In the genomic region with DNA sequence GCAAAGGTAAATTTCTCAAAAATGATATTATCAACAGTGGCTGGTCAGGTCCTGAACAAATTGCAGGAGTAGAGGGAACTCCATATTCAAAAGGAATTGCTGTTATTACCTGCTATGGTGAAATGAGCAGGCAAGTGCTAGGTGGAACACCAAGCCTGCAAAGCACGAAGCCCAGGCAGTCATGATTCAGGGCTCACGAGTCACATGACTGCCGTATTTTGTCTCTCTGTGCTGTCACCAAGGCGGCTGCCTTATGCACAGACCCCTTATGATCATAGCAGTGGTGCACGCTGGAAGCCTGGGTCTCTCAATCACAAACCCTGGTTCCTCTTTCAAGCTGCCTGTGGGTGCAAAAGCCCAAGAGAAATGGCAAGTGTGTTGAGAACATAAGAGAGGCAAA, we compare ENCODE assay signal across 40 cellular contexts. TPM values are rescaled to one million over a fixed set of nuclear protein-coding genes. Genes with fewer than 3 reads are reported as not detected.
"Had no signal": no experiment of that assay in that cellular context is flagged by ENCODE, and none has a peak within 500 bp of the region (broad histone marks: within the 10 kb centered on the region; RNA-seq: fewer than 3 reads in every experiment).

No MANE protein-coding gene starts in this region.

- H3K9me3 Mint-ChIP-seq: activated CD4-positive, alpha-beta memory T cell treated with anti-CD3 and anti-CD28 coated beads, Interleukin-2, amount 10 ng/mL, durations not matched to agents 7 days and 5 days; activated CD4-positive, alpha-beta T cell treated with anti-CD3 and anti-CD28 coated beads, Interleukin-2, amount 10 ng/mL, durations not matched to agents 7 days and 5 days; activated naive CD4-positive, alpha-beta T cell treated with anti-CD3 and anti-CD28 coated beads, Interleukin-2, amount 10 ng/mL, durations not matched to agents 7 days and 5 days; activated naive CD4-positive, alpha-beta T cell treated with anti-CD3 and anti-CD28 coated beads, Interleukin-2, amount 50 U/mL, for 24 hours; activated naive CD8-positive, alpha-beta T cell treated with anti-CD3 and anti-CD28 coated beads, Interleukin-2, amount 10 ng/mL, durations not matched to agents 7 days and 5 days; activated naive CD8-positive, alpha-beta T cell treated with anti-CD3 and anti-CD28 coated beads, Interleukin-2, amount 50 U/mL, for 24 hours; activated T-cell treated with anti-CD3 and anti-CD28 coated beads, Interleukin-2, amount 50 U/mL, for 24 hours; activated T-helper 2 cell treated with anti-CD3 and anti-CD28 coated beads, Interferon-gamma antibody, Interleukin-2, Interleukin-4, amounts not matched to agents 10 μg/mL and 5 μg/mL and 100 μg/mL, durations not matched to agents 14 hours and 24 hours and 36 hours; brain; central memory CD8-positive, alpha-beta T cell; T-helper 1 cell treated with Interleukin-12 subunit alpha and Interleukin-12 subunit beta and Interleukin-4 antibody, amounts not matched to agents 30 μg/mL and 1 μg/mL, for 36 hours; T-helper 2 cell treated with Interferon-gamma antibody and Interleukin-4, amounts not matched to agents 5 μg/mL and 100 μg/mL, for 36 hours had no signal

- ATAC-seq: activated CD4-positive, alpha-beta T cell treated with anti-CD3 and anti-CD28 coated beads for 36 hours; activated CD4-positive, CD25-positive, alpha-beta regulatory T cell treated with anti-CD3 and anti-CD28 coated beads, Interleukin-2, amount 50 U/mL, for 24 hours; activated CD8-positive, alpha-beta memory T cell treated with anti-CD3 and anti-CD28 coated beads, Interleukin-2, amount 10 ng/mL, durations not matched to agents 7 days and 5 days; activated CD8-positive, alpha-beta T cell treated with anti-CD3 and anti-CD28 coated beads, Interleukin-2, amount 10 ng/mL, durations not matched to agents 7 days and 5 days; activated naive CD8-positive, alpha-beta T cell treated with anti-CD3 and anti-CD28 coated beads, Interleukin-2, amount 50 U/mL, for 24 hours had no signal

- H3K9me3 ChIP-seq: ascending aorta had no signal

- H3K27ac ChIP-seq: ascending aorta, cardiac muscle cell, VCaP had no signal

- H3K4me3 ChIP-seq: ascending aorta, cardiac muscle cell had no signal

- FAIRE-seq: bronchial epithelial cell, TTC549 had no signal

- H3K4me3 Mint-ChIP-seq: activated CD4-positive, alpha-beta memory T cell treated with anti-CD3 and anti-CD28 coated beads, Interleukin-2, amount 10 ng/mL, durations not matched to agents 7 days and 5 days; activated CD4-positive, alpha-beta T cell treated with anti-CD3 and anti-CD28 coated beads for 36 hours; activated CD4-positive, alpha-beta T cell treated with anti-CD3 and anti-CD28 coated beads, Interleukin-2, amount 10 ng/mL, durations not matched to agents 7 days and 5 days; activated CD8-positive, alpha-beta memory T cell treated with anti-CD3 and anti-CD28 coated beads, Interleukin-2, amount 10 ng/mL, durations not matched to agents 7 days and 5 days; activated CD8-positive, alpha-beta T cell treated with anti-CD3 and anti-CD28 coated beads, Interleukin-2, amount 10 ng/mL, durations not matched to agents 7 days and 5 days; activated naive CD4-positive, alpha-beta T cell treated with anti-CD3 and anti-CD28 coated beads, Interleukin-2, amount 10 ng/mL, durations not matched to agents 7 days and 5 days; activated naive CD4-positive, alpha-beta T cell treated with anti-CD3 and anti-CD28 coated beads, Interleukin-2, amount 50 U/mL, for 24 hours; activated naive CD8-positive, alpha-beta T cell; activated naive CD8-positive, alpha-beta T cell treated with anti-CD3 and anti-CD28 coated beads, Interleukin-2, amount 10 ng/mL, durations not matched to agents 7 days and 5 days; activated naive CD8-positive, alpha-beta T cell treated with anti-CD3 and anti-CD28 coated beads, Interleukin-2, amount 50 U/mL, for 24 hours; activated T-cell treated with anti-CD3 and anti-CD28 coated beads, Interleukin-2, amount 50 U/mL, for 24 hours; brain; central memory CD8-positive, alpha-beta T cell; T-helper 1 cell treated with Interleukin-12 subunit alpha and Interleukin-12 subunit beta and Interleukin-4 antibody, amounts not matched to agents 30 μg/mL and 1 μg/mL, for 36 hours; T-helper 2 cell treated with Interferon-gamma antibody and Interleukin-4, amounts not matched to agents 5 μg/mL and 100 μg/mL, for 36 hours had no signal

- H3K4me1 Mint-ChIP-seq: activated CD4-positive, alpha-beta memory T cell treated with anti-CD3 and anti-CD28 coated beads, Interleukin-2, amount 10 ng/mL, durations not matched to agents 7 days and 5 days; activated CD4-positive, alpha-beta T cell treated with anti-CD3 and anti-CD28 coated beads for 36 hours; activated CD4-positive, alpha-beta T cell treated with anti-CD3 and anti-CD28 coated beads, Interleukin-2, amount 10 ng/mL, durations not matched to agents 7 days and 5 days; activated CD8-positive, alpha-beta memory T cell treated with anti-CD3 and anti-CD28 coated beads, Interleukin-2, amount 10 ng/mL, durations not matched to agents 7 days and 5 days; activated naive CD4-positive, alpha-beta T cell treated with anti-CD3 and anti-CD28 coated beads, Interleukin-2, amount 10 ng/mL, durations not matched to agents 7 days and 5 days; activated naive CD4-positive, alpha-beta T cell treated with anti-CD3 and anti-CD28 coated beads, Interleukin-2, amount 50 U/mL, for 24 hours; activated naive CD8-positive, alpha-beta T cell treated with anti-CD3 and anti-CD28 coated beads, Interleukin-2, amount 10 ng/mL, durations not matched to agents 7 days and 5 days; activated naive CD8-positive, alpha-beta T cell treated with anti-CD3 and anti-CD28 coated beads, Interleukin-2, amount 50 U/mL, for 24 hours; brain; central memory CD8-positive, alpha-beta T cell had no signal

- H3K27me3 ChIP-seq: ascending aorta, cardiac muscle cell had no signal

- H3K36me3 ChIP-seq: ascending aorta, cardiac muscle cell had no signal

- DNase-seq: activated CD4-positive, alpha-beta memory T cell treated with anti-CD3 and anti-CD28 coated beads, Interleukin-2, amount 10 ng/mL, durations not matched to agents 7 days and 5 days; activated CD4-positive, alpha-beta T cell treated with anti-CD3 and anti-CD28 coated beads for 1 hour; activated CD4-positive, alpha-beta T cell treated with anti-CD3 and anti-CD28 coated beads for 36 hours; activated CD4-positive, alpha-beta T cell treated with anti-CD3 and anti-CD28 coated beads for 48 hours; activated CD4-positive, alpha-beta T cell treated with anti-CD3 and anti-CD28 coated beads, Interleukin-2, amount 10 ng/mL, durations not matched to agents 7 days and 5 days; activated CD4-positive, alpha-beta T cell treated with anti-CD3 and anti-CD28 coated beads, Interleukin-2, amount 50 U/mL, for 48 hours; activated CD4-positive, CD25-positive, alpha-beta regulatory T cell; activated CD8-positive, alpha-beta memory T cell treated with anti-CD3 and anti-CD28 coated beads for 24 hours; activated CD8-positive, alpha-beta memory T cell treated with anti-CD3 and anti-CD28 coated beads, Interleukin-2, amount 10 ng/mL, durations not matched to agents 7 days and 5 days; activated CD8-positive, alpha-beta memory T cell treated with anti-CD3 and anti-CD28 coated beads, Interleukin-2, amount 50 U/mL, for 48 hours; activated CD8-positive, alpha-beta T cell treated with anti-CD3 and anti-CD28 coated beads, Interleukin-2, amount 10 ng/mL, durations not matched to agents 7 days and 5 days; activated effector memory CD4-positive, alpha-beta T cell treated with Interleukin-2 at 50 U/mL for 16 hours; activated gamma-delta T cell; activated naive CD4-positive, alpha-beta T cell treated with anti-CD3 and anti-CD28 coated beads, Interleukin-2, amount 10 ng/mL, durations not matched to agents 7 days and 5 days; activated naive CD4-positive, alpha-beta T cell treated with Interleukin-2 at 50 U/mL for 16 hours; activated naive CD8-positive, alpha-beta T cell treated with anti-CD3 and anti-CD28 coated beads, Interleukin-2, amount 10 ng/mL, durations not matched to agents 7 days and 5 days; activated naive CD8-positive, alpha-beta T cell treated with anti-CD3 and anti-CD28 coated beads, Interleukin-2, amount 50 U/mL, for 24 hours; activated T-cell treated with anti-CD3 and anti-CD28 coated beads, Interleukin-2, amount 50 U/mL, for 24 hours; activated T-cell treated with anti-CD3 and anti-CD28 coated beads, Interleukin-2, amount 50 U/mL, for 48 hours; amygdala; anterior cingulate cortex; caudate nucleus; cerebellar nuclear complex; T-helper 2 cell; T-helper 9 cell had no signal

- H3K27ac Mint-ChIP-seq: activated CD4-positive, alpha-beta memory T cell treated with anti-CD3 and anti-CD28 coated beads, Interleukin-2, amount 10 ng/mL, durations not matched to agents 7 days and 5 days; activated CD4-positive, alpha-beta T cell treated with anti-CD3 and anti-CD28 coated beads for 36 hours; activated CD4-positive, alpha-beta T cell treated with anti-CD3 and anti-CD28 coated beads, Interleukin-2, amount 10 ng/mL, durations not matched to agents 7 days and 5 days; activated CD8-positive, alpha-beta memory T cell treated with anti-CD3 and anti-CD28 coated beads, Interleukin-2, amount 10 ng/mL, durations not matched to agents 7 days and 5 days; activated CD8-positive, alpha-beta T cell treated with anti-CD3 and anti-CD28 coated beads, Interleukin-2, amount 10 ng/mL, durations not matched to agents 7 days and 5 days; activated naive CD4-positive, alpha-beta T cell treated with anti-CD3 and anti-CD28 coated beads, Interleukin-2, amount 10 ng/mL, durations not matched to agents 7 days and 5 days; activated naive CD4-positive, alpha-beta T cell treated with anti-CD3 and anti-CD28 coated beads, Interleukin-2, amount 50 U/mL, for 24 hours; activated naive CD8-positive, alpha-beta T cell; activated naive CD8-positive, alpha-beta T cell treated with anti-CD3 and anti-CD28 coated beads, Interleukin-2, amount 10 ng/mL, durations not matched to agents 7 days and 5 days; activated naive CD8-positive, alpha-beta T cell treated with anti-CD3 and anti-CD28 coated beads, Interleukin-2, amount 50 U/mL, for 24 hours; activated T-cell treated with anti-CD3 and anti-CD28 coated beads, Interleukin-2, amount 50 U/mL, for 24 hours; activated T-helper 2 cell treated with anti-CD3 and anti-CD28 coated beads, Interferon-gamma antibody, Interleukin-2, Interleukin-4, amounts not matched to agents 10 μg/mL and 5 μg/mL and 100 μg/mL, durations not matched to agents 14 hours and 24 hours and 36 hours; brain; T-helper 1 cell treated with Interleukin-12 subunit alpha and Interleukin-12 subunit beta and Interleukin-4 antibody, amounts not matched to agents 30 μg/mL and 1 μg/mL, for 36 hours; T-helper 2 cell treated with Interferon-gamma antibody and Interleukin-4, amounts not matched to agents 5 μg/mL and 100 μg/mL, for 36 hours had no signal

- H3K36me3 Mint-ChIP-seq: activated CD8-positive, alpha-beta memory T cell treated with anti-CD3 and anti-CD28 coated beads, Interleukin-2, amount 10 ng/mL, durations not matched to agents 7 days and 5 days; activated naive CD4-positive, alpha-beta T cell treated with anti-CD3 and anti-CD28 coated beads, Interleukin-2, amount 10 ng/mL, durations not matched to agents 7 days and 5 days; activated naive CD4-positive, alpha-beta T cell treated with anti-CD3 and anti-CD28 coated beads, Interleukin-2, amount 50 U/mL, for 24 hours; activated naive CD8-positive, alpha-beta T cell; activated naive CD8-positive, alpha-beta T cell treated with anti-CD3 and anti-CD28 coated beads, Interleukin-2, amount 10 ng/mL, durations not matched to agents 7 days and 5 days; brain had no signal

RNA-seq across cellular contexts. Expression of gene SLC12A1, which starts 24.4 kb away (rescaled TPM):
- total RNA-seq: activated CD4-positive, alpha-beta memory T cell treated with anti-CD3 and anti-CD28 coated beads, Interleukin-2, amount 10 ng/mL, durations not matched to agents 7 days and 5 days; activated CD4-positive, alpha-beta T cell treated with anti-CD3 and anti-CD28 coated beads for 36 hours; activated CD4-positive, alpha-beta T cell treated with anti-CD3 and anti-CD28 coated beads, Interleukin-2, amount 10 ng/mL, durations not matched to agents 7 days and 5 days; activated CD8-positive, alpha-beta memory T cell treated with anti-CD3 and anti-CD28 coated beads, Interleukin-2, amount 10 ng/mL, durations not matched to agents 7 days and 5 days; activated CD8-positive, alpha-beta T cell treated with anti-CD3 and anti-CD28 coated beads, Interleukin-2, amount 10 ng/mL, durations not matched to agents 7 days and 5 days; activated naive CD8-positive, alpha-beta T cell treated with anti-CD3 and anti-CD28 coated beads, Interleukin-2, amount 10 ng/mL, durations not matched to agents 7 days and 5 days; activated T-helper 2 cell treated with anti-CD3 and anti-CD28 coated beads, Interferon-gamma antibody, Interleukin-2, Interleukin-4, amounts not matched to agents 10 μg/mL and 5 μg/mL and 100 μg/mL, durations not matched to agents 14 hours and 24 hours and 36 hours; ascending aorta; bronchial epithelial cell; cardiac muscle cell; chondrocyte had no signal
- polyA plus RNA-seq: adipose tissue, cardiac muscle cell had no signal

RNA-seq across cellular contexts. Expression of gene CTXN2, which starts 39.0 kb away (rescaled TPM):
- total RNA-seq: activated CD4-positive, alpha-beta memory T cell treated with anti-CD3 and anti-CD28 coated beads, Interleukin-2, amount 10 ng/mL, durations not matched to agents 7 days and 5 days; activated CD4-positive, alpha-beta T cell treated with anti-CD3 and anti-CD28 coated beads, Interleukin-2, amount 10 ng/mL, durations not matched to agents 7 days and 5 days; activated CD8-positive, alpha-beta memory T cell treated with anti-CD3 and anti-CD28 coated beads, Interleukin-2, amount 10 ng/mL, durations not matched to agents 7 days and 5 days; activated CD8-positive, alpha-beta T cell treated with anti-CD3 and anti-CD28 coated beads, Interleukin-2, amount 10 ng/mL, durations not matched to agents 7 days and 5 days; activated naive CD8-positive, alpha-beta T cell treated with anti-CD3 and anti-CD28 coated beads, Interleukin-2, amount 10 ng/mL, durations not matched to agents 7 days and 5 days; ascending aorta; bronchial epithelial cell; cardiac muscle cell; chondrocyte had no signal
